ENCODE assay signal across 16 cellular contexts in the genomic region with DNA sequence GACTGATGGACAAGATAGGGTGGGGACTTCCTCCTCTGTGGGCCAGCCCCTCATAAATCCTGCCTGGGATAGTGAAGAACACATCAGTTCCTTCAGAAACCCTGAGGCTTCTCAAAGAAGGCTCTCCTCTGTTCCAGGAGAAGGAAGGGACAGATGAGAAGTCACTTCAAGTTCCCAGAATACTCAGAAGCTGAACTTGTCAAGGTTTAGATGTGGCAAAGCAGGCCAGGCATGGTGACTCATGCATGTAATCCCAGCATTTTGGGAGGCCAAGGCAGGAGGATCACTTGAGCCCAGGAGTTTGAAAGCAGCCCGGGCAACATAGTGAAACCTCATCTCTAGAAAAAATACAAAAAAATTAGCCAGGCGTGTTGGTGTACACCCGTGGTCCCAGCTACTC. TPM values are rescaled to one million over a fixed set of nuclear protein-coding genes. Genes with fewer than 3 reads are reported as not detected.
DNase-seq lines count a peak whose midpoint lies in the region; ATAC-seq and TF ChIP-seq lines count a peak whose summit lies in the region.
"Had no signal": no experiment of that assay in that cellular context is flagged by ENCODE, and none has a peak within 500 bp of the region (broad histone marks: within the 10 kb centered on the region; RNA-seq: fewer than 3 reads in every experiment).

No MANE protein-coding gene starts in this region.

- peak overlapping the region; percentile 17; the same call in 1 of the 2 replicates for H3K4ac ChIP-seq in IMR-90 (ENCODE audit: low read depth, low read length)

- H3K23ac ChIP-seq in IMR-90 (ENCODE audit: low read depth, low read length), result no peak overlapping the region; the same call in 1 of the 2 replicates

- H4K91ac ChIP-seq in IMR-90 (ENCODE audit: insufficient read depth, low read depth, low read length), result no peak overlapping the region; the same call in 1 of the 2 replicates

- H3K14ac ChIP-seq in IMR-90 (replicated peaks; ENCODE audit: low read depth, low read length), result 0 out of 2 replicates have a peak overlapping the region, but pooled peaks have one; percentile 26

- POLR2A ChIA-PET in IMR-90 (lab: Charles Lee; ENCODE audit: unreplicated experiment), result interaction anchor here (0.6 kb wide), 1 partner anchor 144 kb away, joined by 3 read pairs; no protein-coding TSS in a partner anchor

- H3K9ac ChIP-seq in IMR-90 (ENCODE audit: low read depth, low read length) (no peak overlapping the region), colonic mucosa (ENCODE audit: low read depth in 2 of 2, low read length in 2 of 2) (no peak overlapping the region)

- peaks cover 6 to 54% of the 10 kb centered on the region in 2 experiments for H3K79me1 ChIP-seq in IMR-90 (ENCODE audit: low read depth in 1 of 2, low read length in 2 of 2)

- no peak overlapping the region for H2AK9ac ChIP-seq in IMR-90 (replicated peaks; ENCODE audit: low read depth, low read length, poor library complexity)

- intact Hi-C loops in IMR-90 (cut with micrococcal nuclease), result no loop called here
- intact Hi-C loops in colonic mucosa (cut with DNase I), result no loop called here
- intact Hi-C loops in testis (cut with DNase I; ENCODE audit: low total_unique reads), result no loop called here

- no peaks in the 10 kb centered on the region; the same call in 1 of the 2 replicates for H4K20me1 ChIP-seq in IMR-90 (ENCODE audit: insufficient read depth, low read length)

- H2AFZ ChIP-seq in IMR-90 (replicated peaks; ENCODE audit: low read length, poor library complexity), result no peak overlapping the region

- TF ChIP-seq CTCF in IMR-90 (conservative IDR thresholded peaks at IDR 0.05; ENCODE audit: low read depth, low read length) (no peak), colonic mucosa (IDR thresholded peaks at IDR 0.05) (no peak), neutrophil (IDR thresholded peaks at IDR 0.05) (no peak), testis (IDR thresholded peaks at IDR 0.05) (no peak)

- no peak; the same call in 1 of the 2 replicates for ATAC-seq in IMR-90 (ENCODE audit: low read depth)

- no TSS peak for BruUV-seq in IMR-90 (replicated peaks; lab: Mats Ljungman, UMichigan)

- peak overlapping the region in 1 of 2 experiments; percentile 53; a peak in 2 of 4 replicates for H4K8ac ChIP-seq in IMR-90 (ENCODE audit: low read depth in 2 of 2, low read length in 2 of 2)

- no peaks in the 10 kb centered on the region for H3K27me3 ChIP-seq in IMR-90 (ENCODE audit: control insufficient read depth, insufficient read depth, low read length)
- no peaks in the 10 kb centered on the region for H3K27me3 ChIP-seq in colonic mucosa
- no peaks in the 10 kb centered on the region for H3K27me3 ChIP-seq in neutrophil
- H3K27me3 ChIP-seq in testis, result no peaks in the 10 kb centered on the region
- H3K27me3 ChIP-seq: BE2C had no signal

- H3K4me3 ChIP-seq in IMR-90 (ENCODE audit: insufficient read depth, low read depth, low read length), result no peak overlapping the region
- no peak overlapping the region for H3K4me3 ChIP-seq in colonic mucosa
- H3K4me3 ChIP-seq in neutrophil (ENCODE audit: low read depth in 1 of 2, low read length in 1 of 2), result no peak overlapping the region
- no peak overlapping the region for H3K4me3 ChIP-seq in testis

- H2BK15ac ChIP-seq in IMR-90 (ENCODE audit: low read depth, low read length), result no peak overlapping the region

- H3K4me1 ChIP-seq in IMR-90 (ENCODE audit: control insufficient read depth, insufficient read depth, low read length) (peaks cover 10% of the 10 kb centered on the region), colonic mucosa (no peaks in the 10 kb centered on the region), neutrophil (ENCODE audit: control insufficient read depth in 1 of 2, insufficient read depth in 1 of 2, low read depth in 1 of 2, low read length in 1 of 2) (peaks cover 16 to 24% of the 10 kb centered on the region in 2 experiments), testis (peaks cover 26% of the 10 kb centered on the region)

- H3K18ac ChIP-seq in IMR-90 (ENCODE audit: low read depth, low read length), result no peak overlapping the region

- H2BK5ac ChIP-seq in IMR-90 (ENCODE audit: low read depth, low read length, poor library complexity, severe bottlenecking), result no peak overlapping the region

- no peak overlapping the region for H4K5ac ChIP-seq in IMR-90 (ENCODE audit: low read depth, low read length)

- peak overlapping the region; percentile 29; the same call in 1 of the 2 replicates for H2BK120ac ChIP-seq in IMR-90 (ENCODE audit: low read depth, low read length)

- no peak for TF ChIP-seq RAD21 in IMR-90 (IDR thresholded peaks at IDR 0.05; ENCODE audit: low read length)

- no peak overlapping the region for H3K56ac ChIP-seq in IMR-90 (ENCODE audit: extremely low read depth, insufficient read depth, low read length)

- peak overlapping the region; percentile 10; the same call in 1 of the 2 replicates for H2AK5ac ChIP-seq in IMR-90 (ENCODE audit: low read depth, low read length)

- no peak overlapping the region for H3K4me2 ChIP-seq in IMR-90 (ENCODE audit: low read depth, low read length)

- peaks cover 17% of the 10 kb centered on the region for H3K9me1 ChIP-seq in IMR-90 (ENCODE audit: insufficient read depth, low read length)

- dilution Hi-C loops in IMR-90 (cut with HindIII; ENCODE audit: low sequenced_read_pairs, unreplicated experiment), result no loop called here

- in situ Hi-C loops in IMR-90 (cut with MboI; ENCODE audit: low sequenced_read_pairs), result no loop called here

- H2BK20ac ChIP-seq in IMR-90 (ENCODE audit: low read depth, low read length), result no peak overlapping the region

- CTCF ChIA-PET in IMR-90 (lab: Yijun Ruan, JAX), result interaction anchor here (0.5 to 1.2 kb wide), 6 partner anchors 8 to 562 kb away, joined by 3 to 6 read pairs (median 4); no protein-coding TSS in a partner anchor

- no peak for DNase-seq in IMR-90
- no peak for DNase-seq in colonic mucosa
- DNase-seq in testis, result no peak
- DNase-seq in NCI-H2029 treated with DMSO at 0.1 percent for 48 hours (lab: John Stamatoyannopoulos, UW), result no peak
- DNase-seq in NCI-H2227 treated with DMSO at 0.1 percent for 48 hours (lab: John Stamatoyannopoulos, UW), result no peak
- no peak for DNase-seq in UCSD-AML1 (lab: John Stamatoyannopoulos, UW; ENCODE audit: unreplicated experiment)
- DNase-seq in NCI-H510A treated with DMSO at 0.1 percent for 48 hours (lab: John Stamatoyannopoulos, UW), result no peak
- DNase-seq: activated CD4-positive, CD25-positive, alpha-beta regulatory T cell; BE2C; DMS 273 treated with DMSO at 0.1 percent for 48 hours; NCI-H1417 treated with DMSO at 0.1 percent for 48 hours; NCI-H226; NK-92 treated with Interleukin-12 subunit alpha and Interleukin-12 subunit beta, amount 100 ng/mL, for 24 hours; occipital lobe had no signal

- no peak for TF ChIP-seq POLR2A in IMR-90 (IDR thresholded peaks at IDR 0.05; ENCODE audit: low read depth, low read length)
- no peak for TF ChIP-seq POLR2A in testis (IDR thresholded peaks at IDR 0.05)

- 80% methylated on average over 1 of the region's 3 CpGs; no CpG with 5 or more reads in 1 of the 2 experiments for WGBS in IMR-90 (ENCODE audit: extremely low coverage in 2 of 2, insufficient read length in 1 of 2), 2 experiments
- WGBS in testis, 2 donors, result 74 to 78% methylated on average over 3 of the region's 3 CpGs

- peak overlapping the region; percentile 2; the same call in 1 of the 2 replicates for H3K27ac ChIP-seq in IMR-90 (ENCODE audit: insufficient read depth, low read length)
- H3K27ac ChIP-seq in colonic mucosa, result peak overlapping the region; percentile 42
- H3K27ac ChIP-seq in neutrophil, result peak overlapping the region; percentile 44
- H3K27ac ChIP-seq in testis, result peak overlapping the region; percentile 72 to 79
- H3K27ac ChIP-seq: epithelial cell of prostate had no signal

- H3K9me3 ChIP-seq in IMR-90 (ENCODE audit: control insufficient read depth, insufficient read depth, low read length), result no peaks in the 10 kb centered on the region
- H3K9me3 ChIP-seq in colonic mucosa, result no peaks in the 10 kb centered on the region
- H3K9me3 ChIP-seq in neutrophil, result no peaks in the 10 kb centered on the region
- no peaks in the 10 kb centered on the region for H3K9me3 ChIP-seq in testis
- H3K9me3 ChIP-seq: BE2C had no signal

- H3K36me3 ChIP-seq in IMR-90 (ENCODE audit: control insufficient read depth, insufficient read depth, low read length) (peaks cover 74% of the 10 kb centered on the region), colonic mucosa (peaks cover 25% of the 10 kb centered on the region), neutrophil (peaks cover 93% of the 10 kb centered on the region), testis (ENCODE audit: low read depth, missing control alignments) (no peaks in the 10 kb centered on the region)
- H3K36me3 ChIP-seq: BE2C had no signal

TF ChIP-seq in IMR-90, 13 proteins besides CTCF, POLR2A, EP300 and RAD21:
- TF ChIP-seq BHLHE40 (IDR thresholded peaks at IDR 0.05; ENCODE audit: low read depth, low read length) (no peak), SMC3 (IDR thresholded peaks at IDR 0.05; ENCODE audit: low read depth, low read length) (no peak), MAZ (IDR thresholded peaks at IDR 0.05; ENCODE audit: borderline replicate concordance, low read depth, low read length) (no peak), RCOR1 (IDR thresholded peaks at IDR 0.05; ENCODE audit: insufficient replicate concordance, low read length) (no peak), CEBPB (IDR thresholded peaks at IDR 0.05; ENCODE audit: low read depth, low read length) (no peak), NFE2L2 (IDR thresholded peaks at IDR 0.05; ENCODE audit: low read depth, low read length) (no peak), MXI1 (IDR thresholded peaks at IDR 0.05; ENCODE audit: borderline replicate concordance, low read depth, low read length) (no peak)
- TF ChIP-seq, protein P1, sequence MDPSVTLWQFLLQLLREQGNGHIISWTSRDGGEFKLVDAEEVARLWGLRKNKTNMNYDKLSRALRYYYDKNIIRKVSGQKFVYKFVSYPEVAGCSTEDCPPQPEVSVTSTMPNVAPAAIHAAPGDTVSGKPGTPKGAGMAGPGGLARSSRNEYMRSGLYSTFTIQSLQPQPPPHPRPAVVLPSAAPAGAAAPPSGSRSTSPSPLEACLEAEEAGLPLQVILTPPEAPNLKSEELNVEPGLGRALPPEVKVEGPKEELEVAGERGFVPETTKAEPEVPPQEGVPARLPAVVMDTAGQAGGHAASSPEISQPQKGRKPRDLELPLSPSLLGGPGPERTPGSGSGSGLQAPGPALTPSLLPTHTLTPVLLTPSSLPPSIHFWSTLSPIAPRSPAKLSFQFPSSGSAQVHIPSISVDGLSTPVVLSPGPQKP (IDR thresholded peaks at IDR 0.05; ENCODE audit: borderline replicate concordance, low read depth, low read length), result no peak

RNA-seq across cellular contexts. Expression of gene STOM, which starts 38.5 kb away (rescaled TPM):
- total RNA-seq in IMR-90 (2012; rRNA removed), result 84.8 and 103 TPM in 2 replicates
- polyA plus RNA-seq in IMR-90 (2012; rRNA removed), result 67.6 and 78.4 TPM in 2 replicates
- polyA plus RNA-seq in IMR-90 (2012; cell fraction: cytosol; rRNA removed), result 45.3 TPM in 2 replicates
- polyA plus RNA-seq in IMR-90 (2012; cell fraction: nucleus; rRNA removed; ENCODE audit: low replicate concordance), result 9.8 and 44.1 TPM in 2 replicates
- 100 to 1,000 TPM in 1 of 2 donors, 10 to 100 TPM in 1; 58.7 to 110 TPM for total RNA-seq in colonic mucosa
- 10 to 100 TPM; 49.7 to 53.6 TPM for total RNA-seq in testis
- polyA plus RNA-seq in testis (ENCODE audit: insufficient read depth, low read depth, low replicate concordance), result 82.3 TPM

Comparison
In these comparisons a context has a peak if more than half of its experiments do, and no peak if none do; other contexts are left out.
1. H3K27ac ChIP-seq: peak in every context shown above with its lines; median percentile 76 in testis; 44 in neutrophil; 42 in colonic mucosa; 2 in IMR-90.